ENCODE assay signal across 28 cellular contexts in the genomic region with DNA sequence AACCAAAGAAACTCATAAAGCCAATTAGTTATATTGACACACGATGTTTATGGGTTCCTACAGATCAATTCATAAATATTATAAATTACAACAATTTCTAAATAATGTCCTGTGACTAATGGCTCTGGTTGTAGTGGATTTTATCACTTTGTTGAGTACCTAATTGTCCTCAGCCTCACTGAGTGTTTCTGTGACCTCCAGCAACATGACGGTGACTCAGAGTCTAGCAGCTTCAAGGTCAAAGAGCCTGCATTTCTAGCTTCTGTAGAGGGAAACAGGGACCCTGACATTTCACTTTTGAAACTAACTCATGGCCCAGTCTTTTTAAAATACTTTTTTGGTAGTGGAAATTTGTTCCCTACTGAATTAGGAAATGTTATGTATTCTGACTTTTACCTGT.
A peak's percentile ranks its signal among the peaks of the same experiment; 100 is the strongest.
DNase-seq lines count a peak whose midpoint lies in the region; ATAC-seq and TF ChIP-seq lines count a peak whose summit lies in the region.
"Had no signal": no experiment of that assay in that cellular context is flagged by ENCODE, and none has a peak within 500 bp of the region (broad histone marks: within the 10 kb centered on the region; RNA-seq: fewer than 3 reads in every experiment).

No MANE protein-coding gene starts in this region.

- DNase-seq in Right ventricle myocardium inferior (ENCODE audit: missing footprints) (no peak), cardiac septum (ENCODE audit: low spot score) (no peak), endodermal cell (no peak), left ventricle myocardium superior (no peak), progenitor cell of endocrine pancreas (ENCODE audit: low spot score, unreplicated experiment) (no peak), vagina (ENCODE audit: extremely low spot score in 2 of 2) (no peak), HUDEP-2 (lab: John Stamatoyannopoulos, UW; ENCODE audit: unreplicated experiment in 76 of 76) (no peak)
- DNase-seq: 8988T; ACHN; BE2C; CD8-positive, alpha-beta memory T cell; DMS 273 treated with DMSO at 0.1 percent for 48 hours; DMS79; GF-D8; GOT3; HFFc6; NCI-H1092 treated with DMSO at 0.1 percent for 48 hours; NCI-H1436; NCI-H1930; NCI-H446; NCI-H526; PC-9; SHP77 had no signal

- intact Hi-C loops in Right ventricle myocardium inferior (cut with DNase I) (loop anchor here (2.0 kb wide), 1 partner anchor 16 kb away; no protein-coding TSS in a partner anchor), cardiac septum (cut with DNase I) (no loop called here), left ventricle myocardium superior (cut with micrococcal nuclease) (no loop called here), vagina (cut with DNase I) (no loop called here)

- H3K27me3 ChIP-seq in endodermal cell (ENCODE audit: control insufficient read depth, insufficient read depth, low read length, poor library complexity, severe bottlenecking) (no peaks in the 10 kb centered on the region), vagina (no peaks in the 10 kb centered on the region)
- H3K27me3 ChIP-seq: BE2C had no signal

- ATAC-seq in Right ventricle myocardium inferior, result peak; percentile 68
- peak; percentile 91 for ATAC-seq in left ventricle myocardium superior
- ATAC-seq in HG03039 (IDR thresholded peaks at IDR 0.05; ENCODE audit: unreplicated experiment), result no peak

- WGBS in endodermal cell (ENCODE audit: insufficient coverage in 1 of 2, insufficient read length in 1 of 2), 2 experiments, result 50 to 81% methylated on average over 1 of the region's 2 CpGs

- H3K4me3 ChIP-seq in endodermal cell (ENCODE audit: low read length) (no peak overlapping the region), vagina (no peak overlapping the region)
- H3K4me3 ChIP-seq: HAP-1, PC-9 had no signal

- H3K4me1 ChIP-seq in endodermal cell (ENCODE audit: control insufficient read depth, insufficient read depth, low read length), result peaks cover 10% of the 10 kb centered on the region
- H3K4me1 ChIP-seq in vagina, result no peaks in the 10 kb centered on the region
- H3K4me1 ChIP-seq: BE2C, HAP-1 had no signal

- H3K4me1 Mint-ChIP-seq in endodermal cell, result peaks cover 16% of the 10 kb centered on the region
- H3K4me1 Mint-ChIP-seq in progenitor cell of endocrine pancreas (ENCODE audit: low read depth), result peaks cover 4% of the 10 kb centered on the region
- H3K4me1 Mint-ChIP-seq: CD14-positive monocyte; CD8-positive, alpha-beta memory T cell; IgD-negative memory B cell had no signal

- peaks cover 1% of the 10 kb centered on the region for H3K27me3 Mint-ChIP-seq in endodermal cell (ENCODE audit: insufficient read depth)
- H3K27me3 Mint-ChIP-seq in progenitor cell of endocrine pancreas, result no peaks in the 10 kb centered on the region

- TF ChIP-seq POLR2A in vagina (IDR thresholded peaks at IDR 0.05), result no peak

- H3K4me3 Mint-ChIP-seq in endodermal cell (no peak overlapping the region), progenitor cell of endocrine pancreas (ENCODE audit: low read depth) (no peak overlapping the region)
- H3K4me3 Mint-ChIP-seq: CD14-positive monocyte; CD8-positive, alpha-beta memory T cell; HFFc6; IgD-negative memory B cell had no signal

- no peaks in the 10 kb centered on the region for H3K9me3 Mint-ChIP-seq in endodermal cell
- H3K9me3 Mint-ChIP-seq in progenitor cell of endocrine pancreas (ENCODE audit: low read depth), result no peaks in the 10 kb centered on the region
- H3K9me3 Mint-ChIP-seq: CD8-positive, alpha-beta memory T cell had no signal

- no peak for TF ChIP-seq CTCF in endodermal cell (conservative IDR thresholded peaks at IDR 0.05)
- no peak for TF ChIP-seq CTCF in progenitor cell of endocrine pancreas (IDR thresholded peaks at IDR 0.05; ENCODE audit: unreplicated experiment)
- no peak for TF ChIP-seq CTCF in vagina (IDR thresholded peaks at IDR 0.05)

- H3K27ac Mint-ChIP-seq in endodermal cell (peak overlapping the region; percentile 46), progenitor cell of endocrine pancreas (peak overlapping the region; percentile 59)
- H3K27ac Mint-ChIP-seq: CD14-positive monocyte; CD8-positive, alpha-beta memory T cell; HFFc6; IgD-negative memory B cell had no signal

- H3K36me3 ChIP-seq in endodermal cell (ENCODE audit: control insufficient read depth, insufficient read depth, low read length) (no peaks in the 10 kb centered on the region), vagina (no peaks in the 10 kb centered on the region)
- H3K36me3 ChIP-seq: BE2C, HAP-1 had no signal

- H3K36me3 Mint-ChIP-seq in endodermal cell (ENCODE audit: low read depth) (no peaks in the 10 kb centered on the region), progenitor cell of endocrine pancreas (ENCODE audit: insufficient read depth) (no peaks in the 10 kb centered on the region)
- H3K36me3 Mint-ChIP-seq: CD14-positive monocyte, IgD-negative memory B cell had no signal

- H3K27ac ChIP-seq in endodermal cell (ENCODE audit: low read depth, low read length) (peak overlapping the region; percentile 25), vagina (no peak overlapping the region)
- H3K27ac ChIP-seq: KMS-11, PC-9 had no signal

- no peaks in the 10 kb centered on the region for H3K9me3 ChIP-seq in endodermal cell (ENCODE audit: control insufficient read depth, low read length)
- no peaks in the 10 kb centered on the region for H3K9me3 ChIP-seq in vagina
- H3K9me3 ChIP-seq: BE2C, HAP-1 had no signal

- H3K9ac ChIP-seq in endodermal cell (ENCODE audit: extremely low read depth, low read length, poor library complexity, severe bottlenecking), result peak overlapping the region; percentile 7
- H3K9ac ChIP-seq: KMS-11 had no signal
